In the genomic region with DNA sequence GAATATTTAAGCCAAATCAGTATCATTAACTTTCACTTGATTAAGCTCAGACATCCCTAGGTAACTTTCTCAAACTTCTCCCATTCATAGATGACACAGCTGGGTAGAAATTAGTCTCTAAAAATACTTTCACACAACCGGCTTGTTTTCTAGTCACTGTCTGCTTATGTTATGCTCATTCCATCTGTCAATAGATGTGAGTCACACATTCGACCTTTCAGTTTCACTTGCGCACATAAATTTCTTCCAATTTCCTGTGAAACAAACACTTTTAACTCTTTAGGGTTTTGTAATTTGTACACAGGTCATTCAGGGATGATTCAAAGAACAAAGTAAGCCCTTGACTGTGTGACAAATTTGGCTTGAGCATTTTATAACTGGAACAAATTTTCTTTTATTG, we compare ENCODE assay signal across 9 cellular contexts.
DNase-seq lines count a peak whose midpoint lies in the region; ATAC-seq and TF ChIP-seq lines count a peak whose summit lies in the region.
"Had no signal": no experiment of that assay in that cellular context is flagged by ENCODE, and none has a peak within 500 bp of the region (broad histone marks: within the 10 kb centered on the region; RNA-seq: fewer than 3 reads in every experiment).

No MANE protein-coding gene starts in this region.

- H3K4me3 Mint-ChIP-seq in T-helper 17 cell, result no peak overlapping the region
- no peak overlapping the region for H3K4me3 Mint-ChIP-seq in stimulated activated memory B cell treated with anti-CD40 and anti-IgM and Interleukin-4, amounts not matched to agents 10 μg/mL and 1 μg/mL and 100 μg/mL, for 72 hours

- H3K4me1 Mint-ChIP-seq in T-helper 17 cell, result no peaks in the 10 kb centered on the region
- no peaks in the 10 kb centered on the region for H3K4me1 Mint-ChIP-seq in stimulated activated memory B cell treated with anti-CD40 and anti-IgM and Interleukin-4, amounts not matched to agents 10 μg/mL and 1 μg/mL and 100 μg/mL, for 72 hours

- H3K9me3 Mint-ChIP-seq in stimulated activated memory B cell treated with anti-CD40 and anti-IgM and Interleukin-4, amounts not matched to agents 10 μg/mL and 1 μg/mL and 100 μg/mL, for 72 hours, result peaks cover 5% of the 10 kb centered on the region

- DNase-seq in AG10803 (ENCODE audit: low read depth), result peak; percentile 72
- peak; percentile 93 for DNase-seq in choroid plexus epithelial cell (ENCODE audit: low read depth)
- DNase-seq in T-helper 17 cell, result no peak
- no peak for DNase-seq in NCI-H345 (lab: John Stamatoyannopoulos, UW)
- DNase-seq in mucosa of gallbladder (ENCODE audit: low spot score), result no peak
- DNase-seq: NCI-H1417 treated with DMSO at 0.1 percent for 48 hours had no signal

- H3K4me3 ChIP-seq in AG10803 (ENCODE audit: low read length) (no peak overlapping the region), choroid plexus epithelial cell (ENCODE audit: low read depth, low read length) (no peak overlapping the region)

- ATAC-seq in GM19467 (IDR thresholded peaks at IDR 0.05; ENCODE audit: unreplicated experiment), result peak; percentile 97
- ATAC-seq in HG03342 (IDR thresholded peaks at IDR 0.05; ENCODE audit: unreplicated experiment), result peak; percentile 98
- ATAC-seq in T-helper 17 cell, result no peak
- no peak for ATAC-seq in stimulated activated memory B cell treated with anti-CD40 and anti-IgM and Interleukin-4, amounts not matched to agents 10 μg/mL and 1 μg/mL and 100 μg/mL, for 72 hours

- no peaks in the 10 kb centered on the region for H3K27me3 Mint-ChIP-seq in T-helper 17 cell
- H3K27me3 Mint-ChIP-seq in stimulated activated memory B cell treated with anti-CD40 and anti-IgM and Interleukin-4, amounts not matched to agents 10 μg/mL and 1 μg/mL and 100 μg/mL, for 72 hours, result no peaks in the 10 kb centered on the region

- H3K36me3 Mint-ChIP-seq in T-helper 17 cell (ENCODE audit: low read depth), result no peaks in the 10 kb centered on the region
- H3K36me3 Mint-ChIP-seq in stimulated activated memory B cell treated with anti-CD40 and anti-IgM and Interleukin-4, amounts not matched to agents 10 μg/mL and 1 μg/mL and 100 μg/mL, for 72 hours, result no peaks in the 10 kb centered on the region

- H3K9me3 ChIP-seq in T-helper 17 cell (ENCODE audit: control insufficient read depth, low read length, poor library complexity, severe bottlenecking), result no peaks in the 10 kb centered on the region

- H3K27ac Mint-ChIP-seq in T-helper 17 cell, result no peak overlapping the region
- no peak overlapping the region for H3K27ac Mint-ChIP-seq in stimulated activated memory B cell treated with anti-CD40 and anti-IgM and Interleukin-4, amounts not matched to agents 10 μg/mL and 1 μg/mL and 100 μg/mL, for 72 hours

- TF ChIP-seq CTCF in AG10803 (conservative IDR thresholded peaks at IDR 0.05; ENCODE audit: low read length) (no peak), choroid plexus epithelial cell (conservative IDR thresholded peaks at IDR 0.05; ENCODE audit: low read depth, low read length) (no peak)

Comparison
In these comparisons a context has a peak if more than half of its experiments do, and no peak if none do; other contexts are left out.
1. DNase-seq: peak in AG10803 (single experiment) and choroid plexus epithelial cell (single experiment); none in T-helper 17 cell (0 of 3), NCI-H345 (single experiment) and mucosa of gallbladder (single experiment).
2. ATAC-seq: peak in GM19467 (single experiment) and HG03342 (single experiment); none in T-helper 17 cell (single experiment) and stimulated activated memory B cell treated with anti-CD40 and anti-IgM and Interleukin-4, amounts not matched to agents 10 μg/mL and 1 μg/mL and 100 μg/mL, for 72 hours (single experiment).